ENCODE assay signal across 19 cellular contexts in the genomic region with DNA sequence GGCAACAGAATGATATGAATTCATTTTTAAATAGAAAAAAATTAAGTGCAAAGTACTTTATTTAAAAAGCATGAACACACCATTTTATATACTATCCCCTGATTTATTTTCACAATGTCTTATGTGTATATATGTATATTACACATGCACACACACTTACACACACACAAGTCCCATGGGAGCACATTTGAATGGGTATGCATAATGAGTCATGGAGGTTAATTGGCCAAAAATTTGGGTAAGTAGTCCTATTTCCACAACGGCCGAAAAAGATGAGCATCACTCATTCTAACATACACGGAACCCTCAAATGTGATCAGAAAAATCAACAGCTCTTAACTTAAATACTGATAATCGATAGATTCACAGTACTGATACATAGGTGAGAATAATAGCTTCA.
"Had no signal": no experiment of that assay in that cellular context is flagged by ENCODE, and none has a peak within 500 bp of the region (broad histone marks: within the 10 kb centered on the region; RNA-seq: fewer than 3 reads in every experiment).

No MANE protein-coding gene starts in this region.

- H3K4me3 ChIP-seq: body of pancreas, colonic mucosa, neural progenitor cell, ovary, right lobe of liver, stomach had no signal

- ATAC-seq: activated naive CD4-positive, alpha-beta T cell treated with anti-CD3 and anti-CD28 coated beads, Interleukin-2, amount 50 U/mL, for 72 hours; body of pancreas; naive thymus-derived CD4-positive, alpha-beta T cell; right lobe of liver; stimulated activated effector memory CD8-positive, alpha-beta T cell treated with anti-CD3 and anti-CD28 coated beads, Interleukin-12 subunit alpha, Interleukin-12 subunit beta, amount 100 ng/mL, for 72 hours had no signal

- H3K9me3 ChIP-seq: body of pancreas, colonic mucosa, ovary, right lobe of liver, stomach had no signal

- DNase-seq: activated B cell treated with CpG ODN at 0.5 μM for 24 hours; activated CD4-positive, alpha-beta memory T cell treated with anti-CD3 and anti-CD28 coated beads for 36 hours; activated CD4-positive, alpha-beta T cell treated with anti-CD3 and anti-CD28 coated beads for 4 hours; activated gamma-delta T cell treated with Interleukin-2 at 50 U/mL for 16 hours; activated T-cell treated with anti-CD3 and anti-CD28 coated beads for 4 hours; body of pancreas; central memory CD4-positive, alpha-beta T cell; colonic mucosa; immature natural killer cell; mesenchymal stem cell; naive thymus-derived CD4-positive, alpha-beta T cell; ovary; right lobe of liver; stimulated activated CD4-positive, alpha-beta T cell treated with anti-CD3 and anti-CD28 coated beads, Interleukin-4, amount 100 ng/mL, for 24 hours; stomach; trophoblast cell had no signal

- H3K36me3 ChIP-seq: colonic mucosa, neural progenitor cell, ovary, right lobe of liver, stomach had no signal

- H3K27me3 ChIP-seq: body of pancreas, colonic mucosa, neural progenitor cell, ovary, right lobe of liver, stomach had no signal

- H3K4me2 ChIP-seq: neural progenitor cell had no signal

- H2AFZ ChIP-seq: neural progenitor cell had no signal

- H3K4me1 ChIP-seq: body of pancreas, colonic mucosa, neural progenitor cell, right lobe of liver, stomach had no signal

- H3K27ac ChIP-seq: body of pancreas, colonic mucosa, neural progenitor cell, ovary, right lobe of liver, stomach had no signal

- H3K9ac ChIP-seq: neural progenitor cell had no signal
